ENCODE assay signal across 10 cellular contexts in genomic region chr3:79016587-79017380, GRCh38.
DNase-seq lines count a peak whose midpoint lies in the region; TF ChIP-seq lines count a peak whose summit lies in the region.
"Had no signal": no experiment of that assay in that cellular context is flagged by ENCODE, and none has a peak within 500 bp of the region (broad histone marks: within the 10 kb centered on the region; RNA-seq: fewer than 3 reads in every experiment).

No MANE protein-coding gene starts in this region.

- H3K23me2 ChIP-seq in H9 (ENCODE audit: insufficient read length, low read depth, low read length, poor library complexity, severe bottlenecking), result peaks cover 11% of the 10 kb centered on the region

- peaks cover 8% of the 10 kb centered on the region; the same call in 1 of the 2 replicates for H3K4me1 ChIP-seq in H9 (ENCODE audit: insufficient read depth, low read length)
- peaks cover 52% of the 10 kb centered on the region for H3K4me1 ChIP-seq in smooth muscle cell (ENCODE audit: low read depth)

- no CpG with 5 or more reads among the region's 8 CpGs for WGBS in H9 (ENCODE audit: extremely low coverage, insufficient read length, low lambda C conversion rate)
- WGBS in smooth muscle cell (ENCODE audit: low lambda C conversion rate), result 3% methylated on average over 8 of the region's 8 CpGs

- H4K20me1 ChIP-seq in H9 (ENCODE audit: control insufficient read depth, insufficient read depth, insufficient read length), result no peaks in the 10 kb centered on the region
- peaks cover 54% of the 10 kb centered on the region for H4K20me1 ChIP-seq in smooth muscle cell (ENCODE audit: low read depth)

- no peak overlapping the region for H3K27ac Mint-ChIP-seq in H9
- H3K27ac Mint-ChIP-seq in endothelial cell (ENCODE audit: unreplicated experiment), result no peak overlapping the region
- H3K27ac Mint-ChIP-seq: activated CD4-positive, alpha-beta T cell treated with anti-CD3 and anti-CD28 coated beads, Interleukin-2, amount 10 ng/mL, durations not matched to agents 24 days and 14 days had no signal

- no peak overlapping the region for H3T11ph ChIP-seq in H9 (ENCODE audit: low read length)

- H2AFZ ChIP-seq in H9 (ENCODE audit: low read length) (no peak overlapping the region), smooth muscle cell (ENCODE audit: low read depth) (peak overlapping the region; percentile 6)

- H4K8ac ChIP-seq in H9 (replicated peaks; ENCODE audit: insufficient read length, low read depth, low read length), result no peak overlapping the region

- H4K91ac ChIP-seq in H9 (ENCODE audit: insufficient read length, low read depth, low read length), result no peak overlapping the region

- H3K9me3 Mint-ChIP-seq in H9 (no peaks in the 10 kb centered on the region; a peak in 1 of 5 replicates), endothelial cell (ENCODE audit: unreplicated experiment) (no peaks in the 10 kb centered on the region)
- H3K9me3 Mint-ChIP-seq: activated CD4-positive, alpha-beta T cell treated with anti-CD3 and anti-CD28 coated beads, Interleukin-2, amount 10 ng/mL, durations not matched to agents 24 days and 14 days had no signal

- no peaks in the 10 kb centered on the region for H3K36me3 ChIP-seq in SK-N-MC (ENCODE audit: insufficient read depth, low read length)
- no peaks in the 10 kb centered on the region for H3K36me3 ChIP-seq in smooth muscle cell (ENCODE audit: low read depth)

- H3K9ac ChIP-seq in H9 (ENCODE audit: extremely low read depth, insufficient read length, low read length) (peak overlapping the region; percentile 96), SK-N-MC (ENCODE audit: insufficient read length) (peak overlapping the region; percentile 57), smooth muscle cell (ENCODE audit: low read depth) (peak overlapping the region; percentile 95)

- H3K27me3 ChIP-seq in H9 (ENCODE audit: insufficient read depth, low read length) (no peaks in the 10 kb centered on the region), smooth muscle cell (ENCODE audit: low read depth) (no peaks in the 10 kb centered on the region)

- no peaks in the 10 kb centered on the region; a peak in 1 of 7 replicates for H3K36me3 Mint-ChIP-seq in H9 (ENCODE audit: insufficient read depth in 1 of 3, low read depth in 3 of 3)
- peaks cover 8% of the 10 kb centered on the region for H3K36me3 Mint-ChIP-seq in endothelial cell (ENCODE audit: low read depth, unreplicated experiment)

- no peaks in the 10 kb centered on the region for H3K79me1 ChIP-seq in H9 (ENCODE audit: insufficient read depth, low read depth, low read length, poor library complexity, severe bottlenecking)

- no peak overlapping the region for H3K18ac ChIP-seq in H9 (ENCODE audit: insufficient read length, low read depth, low read length)

- no peak overlapping the region for H2BK120ac ChIP-seq in H9 (ENCODE audit: low read depth, low read length, poor library complexity, severe bottlenecking)

- no peak for DNase-seq in H9
- no peak for DNase-seq in SK-N-MC (ENCODE audit: low read depth, low spot score)
- peak; percentile 34 for DNase-seq in hepatic stellate cell (ENCODE audit: low spot score)
- no peak for DNase-seq in smooth muscle cell (lab: John Stamatoyannopoulos, UW; ENCODE audit: unreplicated experiment)
- no peak for DNase-seq in endothelial cell (ENCODE audit: low spot score)
- no peak for DNase-seq in activated CD4-positive, alpha-beta T cell treated with anti-CD3 and anti-CD28 coated beads for 4 hours
- DNase-seq in OCI-M1 (lab: John Stamatoyannopoulos, UW), result no peak
- DNase-seq in SHP77 treated with DMSO at 0.1 percent for 48 hours (lab: John Stamatoyannopoulos, UW), result no peak
- DNase-seq: activated CD4-positive, alpha-beta T cell treated with anti-CD3 and anti-CD28 coated beads, Interleukin-2, amount 10 ng/mL, durations not matched to agents 24 days and 14 days; NCI-H1930 had no signal

- H3K4me3 Mint-ChIP-seq in H9 (no peak overlapping the region), endothelial cell (ENCODE audit: unreplicated experiment) (no peak overlapping the region)
- H3K4me3 Mint-ChIP-seq: activated CD4-positive, alpha-beta T cell treated with anti-CD3 and anti-CD28 coated beads, Interleukin-2, amount 10 ng/mL, durations not matched to agents 24 days and 14 days had no signal

- no peak overlapping the region for H3K56ac ChIP-seq in H9 (ENCODE audit: insufficient read length, low read depth, low read length)

- H2AK5ac ChIP-seq in H9 (ENCODE audit: insufficient read length, low read length), result no peak overlapping the region

- no peaks in the 10 kb centered on the region; the same call in 1 of the 2 replicates for H3K27me3 Mint-ChIP-seq in H9 (ENCODE audit: low read depth)
- H3K27me3 Mint-ChIP-seq in endothelial cell (ENCODE audit: unreplicated experiment), result peaks cover 7% of the 10 kb centered on the region

- H3K4me2 ChIP-seq in H9 (ENCODE audit: insufficient read depth, insufficient read length, low read length), result peak overlapping the region; percentile 65
- peak overlapping the region; percentile 94 for H3K4me2 ChIP-seq in smooth muscle cell

- H3K79me2 ChIP-seq in H9 (ENCODE audit: insufficient read depth, low read length) (peaks cover 19% of the 10 kb centered on the region; the same call in 1 of the 2 replicates), smooth muscle cell (ENCODE audit: low read depth) (peaks cover 60% of the 10 kb centered on the region)

- H2BK5ac ChIP-seq in H9 (ENCODE audit: insufficient read length, low read length), result no peak overlapping the region

- no peak overlapping the region for H3K23ac ChIP-seq in H9 (ENCODE audit: insufficient read length, low read depth, low read length)

- no peak overlapping the region for H3K14ac ChIP-seq in H9 (ENCODE audit: insufficient read depth, low read length)

- H3K27ac ChIP-seq in H9 (ENCODE audit: insufficient read length, low read depth, low read length) (no peak overlapping the region), SK-N-MC (no peak overlapping the region), smooth muscle cell (ENCODE audit: low read depth) (peak overlapping the region; percentile 94)

- no peak overlapping the region for H2BK12ac ChIP-seq in H9 (ENCODE audit: insufficient read length, low read depth, low read length)

- H2BK20ac ChIP-seq in H9 (ENCODE audit: low read depth, low read length, poor library complexity, severe bottlenecking), result no peak overlapping the region

- no peaks in the 10 kb centered on the region for H3K9me3 ChIP-seq in H9 (ENCODE audit: control insufficient read depth, low read depth, low read length)
- no peaks in the 10 kb centered on the region for H3K9me3 ChIP-seq in SK-N-MC (ENCODE audit: low read depth, low read length)
- no peaks in the 10 kb centered on the region for H3K9me3 ChIP-seq in smooth muscle cell (replicated peaks; ENCODE audit: low read depth)

- no peaks in the 10 kb centered on the region for H3F3A ChIP-seq in smooth muscle cell (ENCODE audit: low read depth)

- no peak overlapping the region for H4K5ac ChIP-seq in H9 (ENCODE audit: insufficient read length, low read depth, low read length)

- no peak overlapping the region for H3K4ac ChIP-seq in H9 (ENCODE audit: low read depth, low read length)

- H2BK15ac ChIP-seq in H9 (ENCODE audit: low read depth, low read length), result no peak overlapping the region

- peaks cover 40 to 49% of the 10 kb centered on the region in 2 experiments for H3K4me1 Mint-ChIP-seq in H9
- H3K4me1 Mint-ChIP-seq in endothelial cell (ENCODE audit: unreplicated experiment), result peaks cover 46% of the 10 kb centered on the region

- no peak for TF ChIP-seq CTCF in H9 (conservative IDR thresholded peaks at IDR 0.05)
- no peak for TF ChIP-seq CTCF in smooth muscle cell (IDR thresholded peaks at IDR 0.05; ENCODE audit: borderline replicate concordance, insufficient read depth, poor library complexity, severe bottlenecking)
- TF ChIP-seq CTCF in endothelial cell (IDR thresholded peaks at IDR 0.05; ENCODE audit: unreplicated experiment), result no peak

- H3K4me3 ChIP-seq in SK-N-MC (peak overlapping the region; percentile 88), smooth muscle cell (peak overlapping the region; percentile 80)
